In genomic region chr7:151817315-151817690, GRCh38 we compare ENCODE assay signal across 17 cellular contexts. TPM values are rescaled to one million over a fixed set of nuclear protein-coding genes. Genes with fewer than 3 reads are reported as not detected.
DNase-seq lines count a peak whose midpoint lies in the region; ATAC-seq and TF ChIP-seq lines count a peak whose summit lies in the region.
"Had no signal": no experiment of that assay in that cellular context is flagged by ENCODE, and none has a peak within 500 bp of the region (broad histone marks: within the 10 kb centered on the region; RNA-seq: fewer than 3 reads in every experiment).

No MANE protein-coding gene starts in this region.

- no peak for DNase-seq in central memory CD8-positive, alpha-beta T cell (ENCODE audit: low spot score in 2 of 2)
- DNase-seq in memory B cell (ENCODE audit: low spot score in 2 of 2) (no peak), spleen (peak; percentile 27), OCI-M1 (lab: John Stamatoyannopoulos, UW) (no peak), NCI-H1930 (lab: John Stamatoyannopoulos, UW) (no peak), DMS53 (lab: John Stamatoyannopoulos, UW) (no peak)
- DNase-seq: ACHN; BE2C; C1 segment of cervical spinal cord; Caco-2; CD4-positive, CD25-positive, alpha-beta regulatory T cell; DMS153; DMS79 treated with DMSO at 0.1 percent for 48 hours; GF-D8; HCEC 1CT had no signal

- intact Hi-C loops in spleen (cut with DNase I; ENCODE audit: low total_unique reads), result no loop called here

- H3K4me3 Mint-ChIP-seq in central memory CD8-positive, alpha-beta T cell, result no peak overlapping the region
- no peak overlapping the region for H3K4me3 Mint-ChIP-seq in memory B cell
- H3K4me3 Mint-ChIP-seq: CD4-positive, CD25-positive, alpha-beta regulatory T cell; GM23338 had no signal

- no peaks in the 10 kb centered on the region for H3K27me3 ChIP-seq in spleen (replicated peaks in 1 of 7)
- H3K27me3 ChIP-seq: BE2C had no signal

- TF ChIP-seq POLR2A in spleen (IDR thresholded peaks at IDR 0.05), result no peak

- H3K27ac ChIP-seq in VCaP (peak overlapping the region; percentile 88; the same call in 1 of the 2 replicates), spleen (no peak overlapping the region)

- no peaks in the 10 kb centered on the region for H3K36me3 ChIP-seq in spleen
- H3K36me3 ChIP-seq: BE2C had no signal

- no peaks in the 10 kb centered on the region for H3K9me3 ChIP-seq in spleen
- H3K9me3 ChIP-seq: BE2C, Caco-2 had no signal

- no peaks in the 10 kb centered on the region for H3K27me3 Mint-ChIP-seq in central memory CD8-positive, alpha-beta T cell
- H3K27me3 Mint-ChIP-seq in memory B cell, result no peaks in the 10 kb centered on the region
- H3K27me3 Mint-ChIP-seq: CD4-positive, CD25-positive, alpha-beta regulatory T cell had no signal

- peaks cover 3% of the 10 kb centered on the region for H3K36me3 Mint-ChIP-seq in central memory CD8-positive, alpha-beta T cell (ENCODE audit: insufficient read depth)
- H3K36me3 Mint-ChIP-seq in memory B cell, result peaks cover 5% of the 10 kb centered on the region
- H3K36me3 Mint-ChIP-seq: CD4-positive, CD25-positive, alpha-beta regulatory T cell had no signal

- no peaks in the 10 kb centered on the region for H3K9me3 Mint-ChIP-seq in central memory CD8-positive, alpha-beta T cell
- H3K9me3 Mint-ChIP-seq in memory B cell, result no peaks in the 10 kb centered on the region
- H3K9me3 Mint-ChIP-seq: CD4-positive, CD25-positive, alpha-beta regulatory T cell; GM23338 had no signal

- H3K4me1 Mint-ChIP-seq in central memory CD8-positive, alpha-beta T cell, result peaks cover 42% of the 10 kb centered on the region
- H3K4me1 Mint-ChIP-seq in memory B cell, result peaks cover 20% of the 10 kb centered on the region

- 83 to 98% (median 90%) methylated on average over 4 of the region's 4 CpGs for WGBS in spleen, 5 donors

- ATAC-seq in central memory CD8-positive, alpha-beta T cell (replicated peaks; ENCODE audit: extremely low read depth, poor library complexity, severe bottlenecking), result no peak
- no peak for ATAC-seq in memory B cell (ENCODE audit: low read depth)
- ATAC-seq: GM23338 had no signal

- H3K27ac Mint-ChIP-seq in central memory CD8-positive, alpha-beta T cell (ENCODE audit: low read depth), result peak overlapping the region; percentile 23
- peak overlapping the region; percentile 11 for H3K27ac Mint-ChIP-seq in memory B cell
- H3K27ac Mint-ChIP-seq: CD4-positive, CD25-positive, alpha-beta regulatory T cell; GM23338 had no signal

- no peak overlapping the region for H3K4me3 ChIP-seq in spleen
- H3K4me3 ChIP-seq: GM23338 had no signal

- H3K4me1 ChIP-seq in spleen, result peaks cover 0 to 21% (median 8%) of the 10 kb centered on the region in 6 donors
- H3K4me1 ChIP-seq: BE2C had no signal

- TF ChIP-seq CTCF in VCaP (conservative IDR thresholded peaks at IDR 0.05) (no peak), spleen (IDR thresholded peaks at IDR 0.05 in 8 of 11, conservative IDR thresholded peaks at IDR 0.05 in 3 of 11) (no peak)

RNA-seq across cellular contexts. Expression of gene PRKAG2, which starts 59.6 kb away (rescaled TPM):
- 10 to 100 TPM; 25.6 to 50.9 (median 41.3) TPM for total RNA-seq in spleen
- polyA plus RNA-seq in spleen, result 10 to 100 TPM; 15.8 to 31.4 (median 18.3) TPM
